9 cellular contexts compared by ENCODE assay signal in genomic region chr3:84965141-84965540, GRCh38.
DNase-seq lines count a peak whose midpoint lies in the region; ATAC-seq and TF ChIP-seq lines count a peak whose summit lies in the region.
"Had no signal": no experiment of that assay in that cellular context is flagged by ENCODE, and none has a peak within 500 bp of the region (broad histone marks: within the 10 kb centered on the region; RNA-seq: fewer than 3 reads in every experiment).

No MANE protein-coding gene starts in this region.

- in situ Hi-C loops in GM13977 (cut with MboI; ENCODE audit: low pct_unique_long_range_greater_than_20kb, low sequenced_read_pairs, unreplicated experiment) = no loop called here

- peak; percentile 77 for DNase-seq in DMS 273 (lab: John Stamatoyannopoulos, UW; ENCODE audit: unreplicated experiment)
- DNase-seq in Kasumi-1 (lab: John Stamatoyannopoulos, UW) = peak; percentile 70 to 80
- peak; percentile 3 for DNase-seq in kidney glomerular epithelial cell (lab: John Stamatoyannopoulos, UW)
- DNase-seq in GM13977 (ENCODE audit: low spot score) = no peak
- no peak for DNase-seq in GM20000 (ENCODE audit: low spot score)
- DNase-seq: naive B cell had no signal

- peak; percentile 74 for ATAC-seq in SK-N-SH treated with all-trans-retinoic acid at 6 μM for 48 hours
- no peak for ATAC-seq in GM19455 (IDR thresholded peaks at IDR 0.05; ENCODE audit: unreplicated experiment)
- ATAC-seq in HG02610 (IDR thresholded peaks at IDR 0.05; ENCODE audit: unreplicated experiment) = no peak

- no peak for TF ChIP-seq CTCF in GM13977 (IDR thresholded peaks at IDR 0.05; ENCODE audit: extremely low read depth, insufficient read depth, missing control alignments)
- TF ChIP-seq CTCF in GM20000 (IDR thresholded peaks at IDR 0.05; ENCODE audit: extremely low read depth, missing control alignments) = no peak

TF ChIP-seq in SK-N-SH treated with all-trans-retinoic acid at 6 μM for 48 hours, 23 proteins besides CTCF, POLR2A, EP300 and RAD21:
- TF ChIP-seq ZNF565 (CRISPR knock-in tag; conservative IDR thresholded peaks at IDR 0.05; ENCODE audit: low read depth) (no peak), ZFP30 (CRISPR knock-in tag; IDR thresholded peaks at IDR 0.05) (no peak), PATZ1 (CRISPR knock-in tag; IDR thresholded peaks at IDR 0.05; ENCODE audit: borderline replicate concordance) (no peak), ZC3H10 (CRISPR knock-in tag; IDR thresholded peaks at IDR 0.05) (no peak), BACH2 (CRISPR knock-in tag; IDR thresholded peaks at IDR 0.05; ENCODE audit: borderline replicate concordance) (no peak), ARNTL (CRISPR knock-in tag; IDR thresholded peaks at IDR 0.05; ENCODE audit: borderline replicate concordance, low read depth) (no peak), ESRRG (CRISPR knock-in tag; IDR thresholded peaks at IDR 0.05) (no peak), CSDC2 (CRISPR knock-in tag; IDR thresholded peaks at IDR 0.05) (no peak), CREB5 (CRISPR knock-in tag; IDR thresholded peaks at IDR 0.05; ENCODE audit: low read depth) (no peak), POU6F1 (CRISPR knock-in tag; IDR thresholded peaks at IDR 0.05; ENCODE audit: borderline replicate concordance, low read depth) (no peak), ZFP3 (CRISPR knock-in tag; IDR thresholded peaks at IDR 0.05) (no peak), ZNF8 (CRISPR knock-in tag; IDR thresholded peaks at IDR 0.05) (no peak), TSHZ2 (CRISPR knock-in tag; IDR thresholded peaks at IDR 0.05) (no peak), SNAI2 (CRISPR knock-in tag; IDR thresholded peaks at IDR 0.05) (no peak), PPARA (CRISPR knock-in tag; IDR thresholded peaks at IDR 0.05; ENCODE audit: borderline replicate concordance) (no peak), GLIS3 (CRISPR knock-in tag; IDR thresholded peaks at IDR 0.05) (no peak), CSRNP3 (CRISPR knock-in tag; IDR thresholded peaks at IDR 0.05) (no peak), OSR1 (CRISPR knock-in tag; IDR thresholded peaks at IDR 0.05) (no peak)

Comparison
In these comparisons a context has a peak if more than half of its experiments do, and no peak if none do; other contexts are left out.
1. DNase-seq: peak in DMS 273 (single experiment), Kasumi-1 (2 of 2) and kidney glomerular epithelial cell (single experiment); none in GM13977 (single experiment) and GM20000 (single experiment).